In genomic region chr17:48908853-48909394, GRCh38 we compare ENCODE assay signal across 8 cellular contexts. TPM values are rescaled to one million over a fixed set of nuclear protein-coding genes. Genes with fewer than 3 reads are reported as not detected.
A peak's percentile ranks its signal among the peaks of the same experiment; 100 is the strongest.
DNase-seq lines count a peak whose midpoint lies in the region; ATAC-seq and TF ChIP-seq lines count a peak whose summit lies in the region.

No MANE protein-coding gene starts in this region.

- ATAC-seq in HG03135 (IDR thresholded peaks at IDR 0.05; ENCODE audit: unreplicated experiment) (peak; percentile 30), left lobe of liver (peak; percentile 19)

- H3K4me3 ChIP-seq in colonic mucosa, result peak overlapping the region; percentile 76

- H3K36me3 ChIP-seq in colonic mucosa, result no peaks in the 10 kb centered on the region

- H3K9ac ChIP-seq in colonic mucosa (ENCODE audit: low read depth in 2 of 2, low read length in 2 of 2), result peak overlapping the region; percentile 65 to 81

- H3K27ac ChIP-seq in colonic mucosa, result peak overlapping the region; percentile 89

- H3K27me3 ChIP-seq in colonic mucosa, result no peaks in the 10 kb centered on the region

- H3K9me3 ChIP-seq in colonic mucosa, result no peaks in the 10 kb centered on the region

- no peak for TF ChIP-seq CTCF in colonic mucosa (IDR thresholded peaks at IDR 0.05)

- DNase-seq in SHP77 (lab: John Stamatoyannopoulos, UW), result peak; percentile 78 to 85
- no peak for DNase-seq in SHP77 treated with DMSO at 0.1 percent for 48 hours (lab: John Stamatoyannopoulos, UW)
- DNase-seq in NCI-H446 treated with DMSO at 0.1 percent for 48 hours (lab: John Stamatoyannopoulos, UW), result peak; percentile 51
- peak; percentile 93 for DNase-seq in activated CD4-positive, alpha-beta T cell treated with anti-CD3 and anti-CD28 coated beads for 48 hours
- DNase-seq in colonic mucosa, result peak; percentile 88
- peak; percentile 56 for DNase-seq in left lobe of liver (ENCODE audit: low spot score)
- DNase-seq in stimulated activated CD4-positive, alpha-beta T cell treated with anti-CD3 and anti-CD28 coated beads, Interleukin-2, amount 100 ng/mL, for 4 hours (ENCODE audit: low read depth), result peak; percentile 91

- peaks cover 10% of the 10 kb centered on the region for H3K4me1 ChIP-seq in colonic mucosa

- intact Hi-C loops in colonic mucosa (cut with DNase I), result no loop called here

RNA-seq across cellular contexts. Expression of gene UBE2Z, which starts 0.7 kb away (rescaled TPM):
- 10 to 100 TPM; 68.1 to 68.8 TPM for total RNA-seq in colonic mucosa
- 18.7 TPM for total RNA-seq in left lobe of liver

RNA-seq across cellular contexts. Expression of gene ATP5MC1, which starts 16.3 kb away (rescaled TPM):
- total RNA-seq in colonic mucosa, result 100 to 1,000 TPM; 200 to 341 TPM
- 55.2 TPM for total RNA-seq in left lobe of liver

RNA-seq across cellular contexts. Expression of gene SNF8, which starts 35.7 kb away (rescaled TPM):
- total RNA-seq in colonic mucosa (100 to 1,000 TPM in 1 of 2 donors, 10 to 100 TPM in 1; 98.7 to 139 TPM), left lobe of liver (53.4 TPM)

RNA-seq across cellular contexts. Expression of gene GIP, which starts 59.5 kb away (rescaled TPM):
- total RNA-seq in colonic mucosa (not detected), left lobe of liver (not detected)
